ENCODE assay signal across 14 cellular contexts in the genomic region with DNA sequence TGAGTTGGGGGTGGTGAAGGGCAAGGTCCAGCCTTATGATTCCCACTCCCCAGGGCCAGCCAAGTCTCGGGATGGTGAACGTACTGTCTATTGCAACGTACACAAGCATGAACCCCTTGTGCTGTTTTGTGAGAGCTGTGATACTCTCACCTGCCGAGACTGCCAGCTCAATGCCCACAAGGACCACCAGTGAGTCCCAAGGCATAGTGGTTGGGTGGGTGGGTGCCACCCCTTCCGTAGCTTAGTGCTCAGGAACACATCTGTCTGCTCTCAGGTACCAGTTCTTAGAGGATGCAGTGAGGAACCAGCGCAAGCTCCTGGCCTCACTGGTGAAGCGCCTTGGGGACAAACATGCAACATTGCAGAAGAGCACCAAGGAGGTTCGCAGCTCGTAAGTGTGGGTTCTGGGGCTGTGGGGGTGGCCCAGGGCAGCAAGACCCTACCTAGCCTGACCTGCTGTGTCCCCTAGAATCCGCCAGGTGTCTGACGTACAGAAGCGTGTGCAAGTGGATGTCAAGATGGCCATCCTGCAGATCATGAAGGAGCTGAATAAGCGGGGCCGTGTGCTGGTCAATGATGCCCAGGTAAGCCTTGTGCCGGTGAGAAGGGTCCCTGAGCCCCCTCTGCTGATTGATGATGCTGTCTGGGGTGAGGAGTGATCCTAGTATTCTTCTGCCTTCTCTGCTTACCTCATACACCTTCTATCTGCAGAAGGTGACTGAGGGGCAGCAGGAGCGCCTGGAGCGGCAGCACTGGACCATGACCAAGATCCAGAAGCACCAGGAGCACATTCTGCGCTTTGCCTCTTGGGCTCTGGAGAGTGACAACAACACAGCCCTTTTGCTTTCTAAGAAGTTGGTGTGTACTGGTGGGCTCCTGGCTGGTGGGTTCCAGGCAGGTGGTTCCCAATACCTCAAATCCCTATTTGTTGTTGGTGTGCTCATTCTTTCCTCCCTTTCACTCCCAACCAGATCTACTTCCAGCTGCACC. TPM values are rescaled to one million over a fixed set of nuclear protein-coding genes. Genes with fewer than 3 reads are reported as not detected.
DNase-seq lines count a peak whose midpoint lies in the region; ATAC-seq and TF ChIP-seq lines count a peak whose summit lies in the region.
"Had no signal": no experiment of that assay in that cellular context is flagged by ENCODE, and none has a peak within 500 bp of the region (broad histone marks: within the 10 kb centered on the region; RNA-seq: fewer than 3 reads in every experiment).

No MANE protein-coding gene starts in this region.

- H3K27me3 Mint-ChIP-seq in activated naive CD4-positive, alpha-beta T cell treated with anti-CD3 and anti-CD28 coated beads, Interleukin-2, amount 10 ng/mL, durations not matched to agents 7 days and 5 days: peaks cover 17% of the 10 kb centered on the region
- peaks cover 24% of the 10 kb centered on the region for H3K27me3 Mint-ChIP-seq in endothelial cell (ENCODE audit: unreplicated experiment)

- peaks cover 49% of the 10 kb centered on the region for H3K79me2 ChIP-seq in smooth muscle cell (ENCODE audit: low read depth)

- no peak overlapping the region for H3K9ac ChIP-seq in smooth muscle cell (ENCODE audit: low read depth)

- H4K20me1 ChIP-seq in smooth muscle cell (ENCODE audit: low read depth): peaks cover 62% of the 10 kb centered on the region

- no peak for ATAC-seq in HG02840 (IDR thresholded peaks at IDR 0.05; ENCODE audit: low FRiP score, unreplicated experiment)

- H3K4me3 Mint-ChIP-seq in activated naive CD4-positive, alpha-beta T cell treated with anti-CD3 and anti-CD28 coated beads, Interleukin-2, amount 10 ng/mL, durations not matched to agents 7 days and 5 days: no peak overlapping the region
- H3K4me3 Mint-ChIP-seq in endothelial cell (ENCODE audit: unreplicated experiment): peak overlapping the region; percentile 85

- no peaks in the 10 kb centered on the region for H3K9me3 ChIP-seq in smooth muscle cell (replicated peaks; ENCODE audit: low read depth)

- 95% methylated on average over 18 of the region's 18 CpGs for WGBS in smooth muscle cell (ENCODE audit: low lambda C conversion rate)

- H2AFZ ChIP-seq in smooth muscle cell (ENCODE audit: low read depth): no peak overlapping the region

- TF ChIP-seq CTCF in endothelial cell (IDR thresholded peaks at IDR 0.05; ENCODE audit: unreplicated experiment): no peak
- TF ChIP-seq CTCF in smooth muscle cell (IDR thresholded peaks at IDR 0.05; ENCODE audit: borderline replicate concordance, insufficient read depth, poor library complexity, severe bottlenecking): no peak

- H3K4me2 ChIP-seq in smooth muscle cell: peak overlapping the region; percentile 99

- H3K27ac Mint-ChIP-seq in activated naive CD4-positive, alpha-beta T cell treated with anti-CD3 and anti-CD28 coated beads, Interleukin-2, amount 10 ng/mL, durations not matched to agents 7 days and 5 days: peak overlapping the region; percentile 67
- peak overlapping the region; percentile 18 for H3K27ac Mint-ChIP-seq in endothelial cell (ENCODE audit: unreplicated experiment)

- CTCF ChIA-PET in activated naive CD4-positive, alpha-beta T cell treated with anti-CD3 and anti-CD28 coated beads, Interleukin-2, amount 10 ng/mL, durations not matched to agents 7 days and 5 days (lab: Charles Lee): no interaction called here

- peak overlapping the region; percentile 83 for H3K4me3 ChIP-seq in smooth muscle cell

- peaks cover 12% of the 10 kb centered on the region for H3F3A ChIP-seq in smooth muscle cell (ENCODE audit: low read depth)

- peaks cover 54% of the 10 kb centered on the region for H3K36me3 Mint-ChIP-seq in activated naive CD4-positive, alpha-beta T cell treated with anti-CD3 and anti-CD28 coated beads, Interleukin-2, amount 10 ng/mL, durations not matched to agents 7 days and 5 days
- H3K36me3 Mint-ChIP-seq in endothelial cell (ENCODE audit: low read depth, unreplicated experiment): peaks cover 42% of the 10 kb centered on the region

- no peaks in the 10 kb centered on the region for H3K27me3 ChIP-seq in smooth muscle cell (ENCODE audit: low read depth)

- peaks cover 13% of the 10 kb centered on the region for H3K4me1 ChIP-seq in smooth muscle cell (ENCODE audit: low read depth)

- peaks cover 43% of the 10 kb centered on the region for H3K4me1 Mint-ChIP-seq in activated naive CD4-positive, alpha-beta T cell treated with anti-CD3 and anti-CD28 coated beads, Interleukin-2, amount 10 ng/mL, durations not matched to agents 7 days and 5 days
- H3K4me1 Mint-ChIP-seq in endothelial cell (ENCODE audit: unreplicated experiment): peaks cover 18% of the 10 kb centered on the region

- H3K9me3 Mint-ChIP-seq in activated naive CD4-positive, alpha-beta T cell treated with anti-CD3 and anti-CD28 coated beads, Interleukin-2, amount 10 ng/mL, durations not matched to agents 7 days and 5 days: no peaks in the 10 kb centered on the region
- no peaks in the 10 kb centered on the region for H3K9me3 Mint-ChIP-seq in endothelial cell (ENCODE audit: unreplicated experiment)

- DNase-seq in activated naive CD4-positive, alpha-beta T cell treated with anti-CD3 and anti-CD28 coated beads, Interleukin-2, amount 10 ng/mL, durations not matched to agents 7 days and 5 days: no peak
- no peak for DNase-seq in activated naive CD4-positive, alpha-beta T cell (lab: John Stamatoyannopoulos, UW)
- DNase-seq in endothelial cell (ENCODE audit: low spot score) (no peak), smooth muscle cell (lab: John Stamatoyannopoulos, UW; ENCODE audit: unreplicated experiment) (no peak), NCI-H345 (lab: John Stamatoyannopoulos, UW) (no peak), NCI-H1417 treated with DMSO at 0.1 percent for 48 hours (lab: John Stamatoyannopoulos, UW) (no peak)
- DNase-seq: activated CD4-positive, alpha-beta T cell treated with anti-CD3 and anti-CD28 coated beads, Interleukin-2, amount 50 U/mL, for 1 hour; EL; GOT3; NCI-H1105; NCI-H446 treated with DMSO at 0.1 percent for 48 hours; stimulated activated naive CD4-positive, alpha-beta T cell had no signal

- no peaks in the 10 kb centered on the region for H3K36me3 ChIP-seq in smooth muscle cell (ENCODE audit: low read depth)

- H3K27ac ChIP-seq in smooth muscle cell (ENCODE audit: low read depth): no peak overlapping the region

TF ChIP-seq in PFSK-1, 5 proteins besides CTCF, POLR2A, EP300 and RAD21:
- TF ChIP-seq FOXP2 (optimal IDR thresholded peaks at IDR 0.05; ENCODE audit: borderline replicate concordance, extremely low read depth, extremely low read length, insufficient read depth) (no peak), POLR2AphosphoS5 (IDR thresholded peaks at IDR 0.05; ENCODE audit: low read depth, low read length) (0 out of 2 replicates have a peak, but pooled peaks have one; percentile 9)
TF ChIP-seq in PFSK-1: peak in this region for 1.

RNA-seq across cellular contexts. Expression of gene TRIM28, which starts 3.8 kb away (rescaled TPM):
- polyA plus RNA-seq in PFSK-1 (2012; ENCODE audit: insufficient read length, low read depth): 981 TPM
- total RNA-seq in endothelial cell (ENCODE audit: unreplicated experiment) (457 TPM), smooth muscle cell (144 and 148 TPM in 2 replicates)
- 178 and 193 TPM in 2 replicates for polyA plus RNA-seq in smooth muscle cell

RNA-seq across cellular contexts. Expression of gene CHMP2A, which starts 7.3 kb away (rescaled TPM):
- polyA plus RNA-seq in PFSK-1 (2012; ENCODE audit: insufficient read length, low read depth): 128 TPM
- total RNA-seq in endothelial cell (ENCODE audit: unreplicated experiment) (130 TPM), smooth muscle cell (132 and 153 TPM in 2 replicates)
- polyA plus RNA-seq in smooth muscle cell: 213 and 228 TPM in 2 replicates

RNA-seq across cellular contexts. Expression of gene UBE2M, which starts 10.8 kb away (rescaled TPM):
- 358 TPM for polyA plus RNA-seq in PFSK-1 (2012; ENCODE audit: insufficient read length, low read depth)
- total RNA-seq in endothelial cell (ENCODE audit: unreplicated experiment) (81.6 TPM), smooth muscle cell (30.7 and 45.9 TPM in 2 replicates)
- polyA plus RNA-seq in smooth muscle cell: 118 and 126 TPM in 2 replicates

RNA-seq across cellular contexts. Expression of gene MZF1, which starts 25.5 kb away (rescaled TPM):
- polyA plus RNA-seq in PFSK-1 (2012; ENCODE audit: insufficient read length, low read depth): 27.4 TPM
- total RNA-seq in endothelial cell (ENCODE audit: unreplicated experiment) (18.6 TPM), smooth muscle cell (12.2 and 18.7 TPM in 2 replicates)
- 10.2 and 18.5 TPM in 2 replicates for polyA plus RNA-seq in smooth muscle cell

RNA-seq across cellular contexts. Expression of gene ZBTB45, which starts 28.0 kb away (rescaled TPM):
- 21.2 TPM for polyA plus RNA-seq in PFSK-1 (2012; ENCODE audit: insufficient read length, low read depth)
- 22.2 TPM for total RNA-seq in endothelial cell (ENCODE audit: unreplicated experiment)
- total RNA-seq in smooth muscle cell: 5.1 and 8.7 TPM in 2 replicates
- 23.7 and 25.1 TPM in 2 replicates for polyA plus RNA-seq in smooth muscle cell
